ENCODE assay signal across 1 cellular context in genomic region chr18:3653859-3654441, GRCh38.
TF ChIP-seq lines count a peak whose summit lies in the region.

No MANE protein-coding gene starts in this region.

TF ChIP-seq in IMR-90, 13 proteins besides CTCF, POLR2A, EP300 and RAD21:
- TF ChIP-seq MXI1 (IDR thresholded peaks at IDR 0.05; ENCODE audit: borderline replicate concordance, low read depth, low read length) (no peak), BHLHE40 (IDR thresholded peaks at IDR 0.05; ENCODE audit: low read depth, low read length) (no peak), MAFK (IDR thresholded peaks at IDR 0.05; ENCODE audit: low read depth, low read length) (no peak), NFE2L2 (IDR thresholded peaks at IDR 0.05; ENCODE audit: low read depth, low read length) (no peak), USF2 (IDR thresholded peaks at IDR 0.05; ENCODE audit: low read depth, low read length) (no peak), CEBPB (IDR thresholded peaks at IDR 0.05; ENCODE audit: low read depth, low read length) (no peak), MAZ (IDR thresholded peaks at IDR 0.05; ENCODE audit: borderline replicate concordance, low read depth, low read length) (no peak), CHD1 (IDR thresholded peaks at IDR 0.05; ENCODE audit: low read depth, low read length) (no peak), FOS (IDR thresholded peaks at IDR 0.05; ENCODE audit: low read depth, low read length) (no peak), RFX5 (IDR thresholded peaks at IDR 0.05; ENCODE audit: low read depth, low read length) (no peak), ELK1 (IDR thresholded peaks at IDR 0.05; ENCODE audit: borderline replicate concordance, low read depth, low read length) (no peak), SMC3 (IDR thresholded peaks at IDR 0.05; ENCODE audit: low read depth, low read length) (no peak), RCOR1 (IDR thresholded peaks at IDR 0.05; ENCODE audit: insufficient replicate concordance, low read length) (no peak)
